ENCODE assay signal across 9 cellular contexts in the genomic region with DNA sequence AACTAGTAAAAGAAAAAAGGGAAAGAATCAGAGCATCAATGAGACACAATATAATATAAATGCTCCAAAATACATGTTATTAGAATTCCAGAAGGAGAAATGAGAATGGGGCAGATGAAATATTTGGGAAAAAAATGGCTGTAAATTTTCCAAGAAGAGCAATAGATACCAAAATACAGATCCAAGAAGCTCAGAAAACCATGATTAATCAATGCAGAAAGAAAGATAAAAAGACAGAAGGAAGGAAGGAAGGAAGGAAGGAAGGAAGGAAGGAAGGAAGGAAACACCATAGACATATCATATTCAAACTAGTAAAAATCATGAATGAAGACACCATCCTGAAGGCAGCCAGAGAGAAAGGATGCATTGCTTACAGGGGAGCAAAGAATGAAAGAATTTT.
"Had no signal": no experiment of that assay in that cellular context is flagged by ENCODE, and none has a peak within 500 bp of the region (broad histone marks: within the 10 kb centered on the region; RNA-seq: fewer than 3 reads in every experiment).

No MANE protein-coding gene starts in this region.

- H3K4me1 ChIP-seq: HAP-1 had no signal

- H3K9me3 ChIP-seq: HAP-1 had no signal

- H3K9ac ChIP-seq: GM23248 had no signal

- H3K27ac ChIP-seq: GM23248 had no signal

- DNase-seq: GM23248, GOT3, H7, H9, HCEC 1CT, HFFc6 had no signal

- H2AFZ ChIP-seq: GM23248, GM23338 had no signal

- H3K36me3 ChIP-seq: HAP-1 had no signal

- H3K4me3 ChIP-seq: GM23248, GM23338, HAP-1 had no signal

- ATAC-seq: GM23338, HCT116 had no signal

- H3K4me2 ChIP-seq: GM23338 had no signal
